In the genomic region with DNA sequence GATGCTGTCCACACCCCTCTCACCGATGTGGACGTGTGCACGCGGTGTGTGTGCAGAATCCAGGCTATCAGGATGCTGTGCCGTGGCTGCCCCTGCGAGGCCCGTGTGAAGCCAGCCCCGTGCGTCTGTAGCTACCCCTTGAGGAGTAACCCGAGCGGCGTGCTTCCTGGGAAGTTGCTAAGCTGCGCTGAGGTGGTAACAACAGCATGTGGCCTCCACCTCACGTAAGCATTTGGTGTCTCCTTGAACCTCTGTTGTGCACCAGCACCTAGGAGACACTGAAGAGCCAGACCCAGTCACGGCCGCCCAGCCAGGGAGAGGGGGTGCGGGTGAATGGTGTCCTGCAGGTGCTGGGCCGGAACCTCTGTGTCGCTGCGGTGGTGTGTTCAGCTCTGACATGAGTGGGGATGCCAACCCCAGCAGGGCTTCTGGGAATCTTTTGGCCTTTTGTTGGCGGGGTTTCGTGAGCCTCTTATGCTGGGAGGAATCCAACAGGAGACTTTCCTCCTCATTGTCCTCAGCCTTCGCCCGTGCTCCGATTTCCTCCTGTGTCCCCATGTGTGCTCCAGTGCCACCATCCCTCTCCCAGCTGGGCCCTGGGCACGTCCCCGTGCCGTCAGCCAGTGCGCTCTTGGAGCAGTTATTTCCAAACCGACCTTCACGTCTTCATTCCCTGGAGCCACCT, we compare ENCODE assay signal across 10 cellular contexts.
DNase-seq lines count a peak whose midpoint lies in the region; ATAC-seq, FAIRE-seq and TF ChIP-seq lines count a peak whose summit lies in the region.
"Had no signal": no experiment of that assay in that cellular context is flagged by ENCODE, and none has a peak within 500 bp of the region (broad histone marks: within the 10 kb centered on the region; RNA-seq: fewer than 3 reads in every experiment).

No MANE protein-coding gene starts in this region.

- peak overlapping the region; percentile 40 for H3K9ac ChIP-seq in astrocyte (ENCODE audit: low read length)
- H3K9ac ChIP-seq in kidney (ENCODE audit: low read length in 2 of 2) = no peak overlapping the region

- peaks cover 80% of the 10 kb centered on the region for H3K79me2 ChIP-seq in astrocyte (ENCODE audit: insufficient read depth, low read length)

- peaks cover 9% of the 10 kb centered on the region for H3K36me3 ChIP-seq in astrocyte (ENCODE audit: insufficient read depth, low read length)
- H3K36me3 ChIP-seq in kidney (ENCODE audit: control insufficient read depth in 1 of 2, insufficient read depth in 2 of 2, low read length in 2 of 2) = peaks cover 2 to 4% of the 10 kb centered on the region in 2 donors

- DNase-seq in HFFc6 (no peak), astrocyte (ENCODE audit: low read depth) (no peak), kidney (peak; percentile 62)
- no peak for DNase-seq in stimulated activated effector memory CD8-positive, alpha-beta T cell treated with anti-CD3 and anti-CD28 coated beads, Interleukin-12 subunit alpha, Interleukin-12 subunit beta, amount 100 ng/mL, for 72 hours (ENCODE audit: low spot score in 2 of 2)
- no peak for DNase-seq in activated naive CD4-positive, alpha-beta T cell treated with Interleukin-2 at 50 U/mL for 16 hours
- no peak for DNase-seq in activated naive CD4-positive, alpha-beta T cell treated with anti-CD3 and anti-CD28 coated beads, Interleukin-2, amount 50 U/mL, for 16 hours

- no peak overlapping the region for H3K27ac ChIP-seq in astrocyte (ENCODE audit: low read depth, low read length)
- peak overlapping the region in 1 of 2 donors; percentile 20 for H3K27ac ChIP-seq in kidney (ENCODE audit: low read depth in 2 of 2, low read length in 2 of 2)
- H3K27ac ChIP-seq: SK-N-MC had no signal

- peak overlapping the region; percentile 70 for H3K4me2 ChIP-seq in astrocyte (ENCODE audit: low read length)

- H3K4me3 Mint-ChIP-seq in HFFc6 (peak overlapping the region; percentile 85), astrocyte (ENCODE audit: unreplicated experiment) (no peak overlapping the region)
- H3K4me3 Mint-ChIP-seq in stimulated activated effector memory CD8-positive, alpha-beta T cell treated with anti-CD3 and anti-CD28 coated beads, Interleukin-12 subunit alpha, Interleukin-12 subunit beta, amount 100 ng/mL, for 72 hours = no peak overlapping the region
- H3K4me3 Mint-ChIP-seq: activated CD4-positive, alpha-beta T cell treated with anti-CD3 and anti-CD28 coated beads, Interleukin-2, amount 10 ng/mL, durations not matched to agents 24 days and 14 days; activated naive CD4-positive, alpha-beta T cell treated with anti-CD3 and anti-CD28 coated beads, Interleukin-2, amount 10 ng/mL, durations not matched to agents 7 days and 5 days had no signal

- H3K4me1 Mint-ChIP-seq in HFFc6 (ENCODE audit: low read depth) = peaks cover 66% of the 10 kb centered on the region
- H3K4me1 Mint-ChIP-seq in astrocyte (ENCODE audit: low read depth, unreplicated experiment) = peaks cover 35% of the 10 kb centered on the region
- H3K4me1 Mint-ChIP-seq in stimulated activated effector memory CD8-positive, alpha-beta T cell treated with anti-CD3 and anti-CD28 coated beads, Interleukin-12 subunit alpha, Interleukin-12 subunit beta, amount 100 ng/mL, for 72 hours = peaks cover 29% of the 10 kb centered on the region

- H3K27me3 ChIP-seq in astrocyte (ENCODE audit: insufficient read depth, low read length) = no peaks in the 10 kb centered on the region

- peaks cover 77% of the 10 kb centered on the region for H4K20me1 ChIP-seq in astrocyte (ENCODE audit: insufficient read depth, low read length)

- FAIRE-seq in astrocyte (lab: Jason Lieb, UNC) (no peak), kidney (lab: Jason Lieb, UNC) (no peak)

- H3K27me3 Mint-ChIP-seq in HFFc6 (ENCODE audit: insufficient read depth) (peaks cover 8% of the 10 kb centered on the region; the same call in 1 of the 2 replicates), astrocyte (ENCODE audit: low read depth, unreplicated experiment) (no peaks in the 10 kb centered on the region)
- H3K27me3 Mint-ChIP-seq: activated CD4-positive, alpha-beta T cell treated with anti-CD3 and anti-CD28 coated beads, Interleukin-2, amount 10 ng/mL, durations not matched to agents 24 days and 14 days; activated naive CD4-positive, alpha-beta T cell treated with anti-CD3 and anti-CD28 coated beads, Interleukin-2, amount 10 ng/mL, durations not matched to agents 7 days and 5 days had no signal

- no peak overlapping the region for H2AFZ ChIP-seq in astrocyte (ENCODE audit: low read depth, low read length)

- no peak overlapping the region for H3K4me3 ChIP-seq in astrocyte (ENCODE audit: insufficient read depth, low read depth, low read length)
- H3K4me3 ChIP-seq in kidney (ENCODE audit: low read length in 2 of 2) = no peak overlapping the region
- H3K4me3 ChIP-seq: SK-N-MC had no signal

- ATAC-seq in stimulated activated effector memory CD8-positive, alpha-beta T cell treated with anti-CD3 and anti-CD28 coated beads, Interleukin-12 subunit alpha, Interleukin-12 subunit beta, amount 100 ng/mL, for 72 hours = no peak
- no peak for ATAC-seq in GM21390 (IDR thresholded peaks at IDR 0.05; ENCODE audit: unreplicated experiment)

- H3K4me1 ChIP-seq in astrocyte (ENCODE audit: insufficient read depth, low read length) (peaks cover 12% of the 10 kb centered on the region), kidney (ENCODE audit: control insufficient read depth in 1 of 2, insufficient read depth in 1 of 2, low read depth in 1 of 2, low read length in 2 of 2) (peaks cover 4 to 8% of the 10 kb centered on the region in 2 donors)

- no peak for TF ChIP-seq CTCF in HFFc6 (IDR thresholded peaks at IDR 0.05)
- no peak for TF ChIP-seq CTCF in astrocyte (IDR thresholded peaks at IDR 0.05; ENCODE audit: insufficient read depth, low read depth, low read length)
- TF ChIP-seq CTCF in kidney (IDR thresholded peaks at IDR 0.05; ENCODE audit: borderline replicate concordance, extremely low read depth, insufficient read depth) = no peak

- intact Hi-C loops in kidney (cut with DNase I) = no loop called here

- H3K27ac Mint-ChIP-seq in HFFc6 (peak overlapping the region; percentile 94), astrocyte (ENCODE audit: unreplicated experiment) (peak overlapping the region; percentile 74)
- peak overlapping the region; percentile 12 for H3K27ac Mint-ChIP-seq in stimulated activated effector memory CD8-positive, alpha-beta T cell treated with anti-CD3 and anti-CD28 coated beads, Interleukin-12 subunit alpha, Interleukin-12 subunit beta, amount 100 ng/mL, for 72 hours
- H3K27ac Mint-ChIP-seq: activated CD4-positive, alpha-beta T cell treated with anti-CD3 and anti-CD28 coated beads, Interleukin-2, amount 10 ng/mL, durations not matched to agents 24 days and 14 days; activated naive CD4-positive, alpha-beta T cell treated with anti-CD3 and anti-CD28 coated beads, Interleukin-2, amount 10 ng/mL, durations not matched to agents 7 days and 5 days had no signal

- no peaks in the 10 kb centered on the region; the same call in 1 of the 2 replicates for H3K9me3 Mint-ChIP-seq in HFFc6
- peaks cover 2% of the 10 kb centered on the region for H3K9me3 Mint-ChIP-seq in astrocyte (ENCODE audit: unreplicated experiment)
- H3K9me3 Mint-ChIP-seq in stimulated activated effector memory CD8-positive, alpha-beta T cell treated with anti-CD3 and anti-CD28 coated beads, Interleukin-12 subunit alpha, Interleukin-12 subunit beta, amount 100 ng/mL, for 72 hours = no peaks in the 10 kb centered on the region
- H3K9me3 Mint-ChIP-seq: activated CD4-positive, alpha-beta T cell treated with anti-CD3 and anti-CD28 coated beads, Interleukin-2, amount 10 ng/mL, durations not matched to agents 24 days and 14 days; activated naive CD4-positive, alpha-beta T cell treated with anti-CD3 and anti-CD28 coated beads, Interleukin-2, amount 10 ng/mL, durations not matched to agents 7 days and 5 days had no signal

- peaks cover 32% of the 10 kb centered on the region for H3K36me3 Mint-ChIP-seq in HFFc6 (ENCODE audit: low read depth)
- peaks cover 15% of the 10 kb centered on the region for H3K36me3 Mint-ChIP-seq in astrocyte (ENCODE audit: low read depth, unreplicated experiment)
- H3K36me3 Mint-ChIP-seq in stimulated activated effector memory CD8-positive, alpha-beta T cell treated with anti-CD3 and anti-CD28 coated beads, Interleukin-12 subunit alpha, Interleukin-12 subunit beta, amount 100 ng/mL, for 72 hours = peaks cover 93% of the 10 kb centered on the region

- H3K9me3 ChIP-seq in astrocyte (ENCODE audit: insufficient read depth, low read depth, low read length) = no peaks in the 10 kb centered on the region
- no peaks in the 10 kb centered on the region for H3K9me3 ChIP-seq in kidney (ENCODE audit: control insufficient read depth in 1 of 2, low read length in 2 of 2)

Comparison
In these comparisons a context has a peak if more than half of its experiments do, and no peak if none do; other contexts are left out.
1. H3K27ac Mint-ChIP-seq: peak in every context shown above with its lines; median percentile 94 in HFFc6; 74 in astrocyte; 12 in stimulated activated effector memory CD8-positive, alpha-beta T cell treated with anti-CD3 and anti-CD28 coated beads, Interleukin-12 subunit alpha, Interleukin-12 subunit beta, amount 100 ng/mL, for 72 hours.